In genomic region chr22:19664406-19664805, GRCh38 we compare ENCODE assay signal across 14 cellular contexts. TPM values are rescaled to one million over a fixed set of nuclear protein-coding genes. Genes with fewer than 3 reads are reported as not detected.
DNase-seq lines count a peak whose midpoint lies in the region; ATAC-seq and TF ChIP-seq lines count a peak whose summit lies in the region.
"Had no signal": no experiment of that assay in that cellular context is flagged by ENCODE, and none has a peak within 500 bp of the region (broad histone marks: within the 10 kb centered on the region; RNA-seq: fewer than 3 reads in every experiment).

No MANE protein-coding gene starts in this region.

- H3K36me3 Mint-ChIP-seq in brain: no peaks in the 10 kb centered on the region
- H3K36me3 Mint-ChIP-seq: CD4-positive, CD25-positive, alpha-beta regulatory T cell had no signal

- no peak for TF ChIP-seq EP300 in SK-N-SH (IDR thresholded peaks at IDR 0.05; ENCODE audit: borderline replicate concordance in 1 of 2, low read depth in 1 of 2, low read length in 1 of 2)

- peaks cover 15 to 23% of the 10 kb centered on the region in 2 experiments; a peak in 3 of 4 replicates for H3K4me1 ChIP-seq in SK-N-SH (ENCODE audit: control insufficient read depth in 1 of 2, insufficient read depth in 2 of 2, low read depth in 1 of 2, low read length in 1 of 2)
- H3K4me1 ChIP-seq in thoracic aorta (ENCODE audit: control insufficient read depth in 1 of 2, low read depth in 2 of 2): peaks cover 10 to 41% of the 10 kb centered on the region in 2 donors
- H3K4me1 ChIP-seq in spleen: peaks cover 0 to 11% (median 8%) of the 10 kb centered on the region in 6 donors

- ATAC-seq in SK-N-SH treated with all-trans-retinoic acid at 6 μM for 48 hours (no peak), thoracic aorta (ENCODE audit: insufficient number of reproducible peaks, low FRiP score, low read depth) (no peak), HG03135 (IDR thresholded peaks at IDR 0.05; ENCODE audit: unreplicated experiment) (no peak)

- H3K27ac ChIP-seq in SK-N-SH (ENCODE audit: low read depth in 2 of 2, low read length in 1 of 2) (peak overlapping the region; percentile 70 to 92), thoracic aorta (no peak overlapping the region), spleen (no peak overlapping the region)

- no peak for TF ChIP-seq CTCF in SK-N-SH (IDR thresholded peaks at IDR 0.05)
- TF ChIP-seq CTCF in brain (conservative IDR thresholded peaks at IDR 0.05): no peak
- no peak for TF ChIP-seq CTCF in fibroblast of the aortic adventitia (IDR thresholded peaks at IDR 0.05; ENCODE audit: insufficient read depth, low read length)
- no peak for TF ChIP-seq CTCF in thoracic aorta (IDR thresholded peaks at IDR 0.05)
- TF ChIP-seq CTCF in spleen (IDR thresholded peaks at IDR 0.05 in 8 of 11, conservative IDR thresholded peaks at IDR 0.05 in 3 of 11): no peak

- H3K4me1 Mint-ChIP-seq in brain: peaks cover 62% of the 10 kb centered on the region

- H3K27me3 ChIP-seq in SK-N-SH (ENCODE audit: insufficient read depth): no peaks in the 10 kb centered on the region
- no peaks in the 10 kb centered on the region for H3K27me3 ChIP-seq in thoracic aorta (replicated peaks; ENCODE audit: insufficient read depth)
- H3K27me3 ChIP-seq in spleen (replicated peaks in 1 of 7): peaks cover 0 to 16% (median 0%) of the 10 kb centered on the region in 7 donors

- no peak for TF ChIP-seq RAD21 in SK-N-SH (IDR thresholded peaks at IDR 0.05; ENCODE audit: low read length)

- H3K9ac ChIP-seq in SK-N-SH: no peak overlapping the region

- H3K4me3 Mint-ChIP-seq in brain: peak overlapping the region; percentile 22 to 66 (median 40)
- H3K4me3 Mint-ChIP-seq: CD4-positive, CD25-positive, alpha-beta regulatory T cell had no signal

- no peaks in the 10 kb centered on the region for H3K36me3 ChIP-seq in SK-N-SH (replicated peaks in 1 of 2; ENCODE audit: control insufficient read depth in 1 of 2, insufficient read depth in 2 of 2, low read length in 1 of 2)
- no peaks in the 10 kb centered on the region for H3K36me3 ChIP-seq in thoracic aorta
- no peaks in the 10 kb centered on the region for H3K36me3 ChIP-seq in spleen

- no peaks in the 10 kb centered on the region for H4K20me1 ChIP-seq in SK-N-SH (ENCODE audit: insufficient read depth)

- POLR2A ChIA-PET in SK-N-SH (lab: Yijun Ruan, JAX): interaction anchor here (1.0 to 1.1 kb wide), 2 partner anchors 32 to 228 kb away, joined by 4 read pairs; no protein-coding TSS in a partner anchor

- 50% methylated on average over 2 of the region's 2 CpGs for WGBS in SK-N-SH (ENCODE audit: low lambda C conversion rate)
- WGBS in spleen, 5 donors: 84 to 93% (median 92%) methylated on average over 2 of the region's 2 CpGs

- H3K4me2 ChIP-seq in SK-N-SH: peak overlapping the region; percentile 34; the same call in 1 of the 2 replicates

- intact Hi-C loops in spleen (cut with DNase I; ENCODE audit: low total_unique reads): no loop called here

- peaks cover 0 to 3% (median 0%) of the 10 kb centered on the region in 5 experiments for H3K9me3 Mint-ChIP-seq in brain
- H3K9me3 Mint-ChIP-seq: CD4-positive, CD25-positive, alpha-beta regulatory T cell had no signal

- peaks cover 3% of the 10 kb centered on the region for H3K27me3 Mint-ChIP-seq in brain

- peak overlapping the region; percentile 79 to 96 (median 80) for H3K27ac Mint-ChIP-seq in brain

- CTCF ChIA-PET in SK-N-SH (lab: Yijun Ruan, JAX): interaction anchor here (1.4 to 3.0 kb wide), 5 partner anchors 12 to 35 kb away, joined by 3 to 13 read pairs (median 6); no protein-coding TSS in a partner anchor

- H3K4me3 ChIP-seq in SK-N-SH (ENCODE audit: low read depth in 2 of 2, low read length in 1 of 2) (no peak overlapping the region), fibroblast of the aortic adventitia (ENCODE audit: low read depth, low read length) (no peak overlapping the region), thoracic aorta (peak overlapping the region; percentile 56), spleen (no peak overlapping the region)

- no peaks in the 10 kb centered on the region for H3K9me2 ChIP-seq in SK-N-SH

- DNase-seq in SK-N-SH: no peak
- DNase-seq in fibroblast of the aortic adventitia (ENCODE audit: low read depth): peak; percentile 15
- no peak for DNase-seq in thoracic aorta (ENCODE audit: low spot score)
- DNase-seq in spleen: no peak
- DNase-seq in DMS153 (lab: John Stamatoyannopoulos, UW): no peak
- DNase-seq: CD4-positive, CD25-positive, alpha-beta regulatory T cell; MV-4-11; NCI-H524 treated with DMSO at 0.1 percent for 48 hours; NK-92 treated with Interleukin-12 subunit alpha and Interleukin-12 subunit beta, amount 100 ng/mL, for 24 hours; OCI-M1; RPMI8226 had no signal

- H3K79me2 ChIP-seq in SK-N-SH (ENCODE audit: insufficient read depth): no peaks in the 10 kb centered on the region

- no peak overlapping the region; the same call in 1 of the 2 replicates for H2AFZ ChIP-seq in SK-N-SH (ENCODE audit: low read depth)

- peaks cover 4% of the 10 kb centered on the region for H3F3A ChIP-seq in SK-N-SH (replicated peaks; ENCODE audit: insufficient read depth)

- H3K9me3 ChIP-seq in SK-N-SH: no peaks in the 10 kb centered on the region
- H3K9me3 ChIP-seq in thoracic aorta: no peaks in the 10 kb centered on the region
- no peaks in the 10 kb centered on the region for H3K9me3 ChIP-seq in spleen

- TF ChIP-seq POLR2A in spleen (IDR thresholded peaks at IDR 0.05): no peak

TF ChIP-seq in SK-N-SH, 30 proteins besides CTCF, POLR2A, EP300 and RAD21:
- TF ChIP-seq MAX (IDR thresholded peaks at IDR 0.05; ENCODE audit: low read depth) (no peak), RCOR1 (IDR thresholded peaks at IDR 0.05; ENCODE audit: low read length) (no peak), SMC3 (IDR thresholded peaks at IDR 0.05; ENCODE audit: low read depth, low read length) (no peak)
TF ChIP-seq in SK-N-SH: peak in this region for 0.

TF ChIP-seq in SK-N-SH treated with all-trans-retinoic acid at 6 μM for 48 hours, 23 proteins besides CTCF, POLR2A, EP300 and RAD21 (continues in another document):
- TF ChIP-seq POU6F1 (CRISPR knock-in tag; IDR thresholded peaks at IDR 0.05; ENCODE audit: borderline replicate concordance, low read depth): no peak
- no peak for TF ChIP-seq TOX (CRISPR knock-in tag; IDR thresholded peaks at IDR 0.05; ENCODE audit: borderline replicate concordance)
- no peak for TF ChIP-seq CSRNP3 (CRISPR knock-in tag; IDR thresholded peaks at IDR 0.05)
- TF ChIP-seq CSDC2 (CRISPR knock-in tag; IDR thresholded peaks at IDR 0.05): no peak
- no peak for TF ChIP-seq PPARA (CRISPR knock-in tag; IDR thresholded peaks at IDR 0.05; ENCODE audit: borderline replicate concordance)
- TF ChIP-seq ARNTL (CRISPR knock-in tag; IDR thresholded peaks at IDR 0.05; ENCODE audit: borderline replicate concordance, low read depth): no peak
- no peak for TF ChIP-seq ZNF70 (CRISPR knock-in tag; IDR thresholded peaks at IDR 0.05)

RNA-seq across cellular contexts. Expression of gene SEPTIN5, which starts 49.9 kb away (rescaled TPM):
- polyA plus RNA-seq in SK-N-SH (2012; rRNA removed) (10.4 and 14.0 TPM in 2 replicates), brain (ENCODE audit: insufficient read depth, low read depth, low replicate concordance) (290 TPM), spleen (1 to 10 TPM; 4.0 to 7.5 (median 4.3) TPM)
- 6.1 and 11.1 TPM in 2 replicates for polyA plus RNA-seq in SK-N-SH (2012; cell fraction: cytosol; rRNA removed)
- 34.8 and 52.6 TPM in 2 replicates for polyA plus RNA-seq in SK-N-SH (2012; cell fraction: nucleus; rRNA removed)
- total RNA-seq in fibroblast of the aortic adventitia (ENCODE audit: low replicate concordance) (18.4 and 62.3 TPM in 2 replicates), thoracic aorta (100 to 1,000 TPM in 1 of 2 donors, 10 to 100 TPM in 1; 47.7 to 147 TPM), spleen (10 to 100 TPM in 6 of 7 donors, 1 to 10 TPM in 1; 9.2 to 19.2 (median 13.1) TPM)
- polyA plus RNA-seq: CD4-positive, CD25-positive, alpha-beta regulatory T cell had no signal

RNA-seq across cellular contexts. Expression of gene GP1BB, which starts 58.9 kb away (rescaled TPM):
- polyA plus RNA-seq in SK-N-SH (2012; rRNA removed) (0.49 and 1.5 TPM in 2 replicates), brain (ENCODE audit: insufficient read depth, low read depth, low replicate concordance) (46.2 TPM), spleen (1 to 10 TPM; 4.2 to 5.1 (median 4.8) TPM)
- 0.49 and 0.85 TPM in 2 replicates for polyA plus RNA-seq in SK-N-SH (2012; cell fraction: cytosol; rRNA removed)
- polyA plus RNA-seq in SK-N-SH (2012; cell fraction: nucleus; rRNA removed): 7.2 and 43.4 TPM in 2 replicates
- total RNA-seq in fibroblast of the aortic adventitia (ENCODE audit: low replicate concordance) (2.1 and 20.1 TPM in 2 replicates), thoracic aorta (10 to 100 TPM; 13.1 to 30.3 TPM), spleen (10 to 100 TPM in 6 of 7 donors, 1 to 10 TPM in 1; 6.9 to 25.4 (median 16.5) TPM)
- polyA plus RNA-seq: CD4-positive, CD25-positive, alpha-beta regulatory T cell had no signal

Comparison
In these comparisons a context has a peak if more than half of its experiments do, and no peak if none do; other contexts are left out.
1. H3K27ac ChIP-seq: peak in SK-N-SH (2 of 2); none in thoracic aorta (0 of 2) and spleen (0 of 8).